8 cellular contexts compared by ENCODE assay signal in genomic region chr7:128405345-128406146, GRCh38. TPM values are rescaled to one million over a fixed set of nuclear protein-coding genes. Genes with fewer than 3 reads are reported as not detected.
A peak's percentile ranks its signal among the peaks of the same experiment; 100 is the strongest.
DNase-seq lines count a peak whose midpoint lies in the region; ATAC-seq and TF ChIP-seq lines count a peak whose summit lies in the region.

No MANE protein-coding gene starts in this region.

- peak overlapping the region; percentile 84 for H3K4me3 ChIP-seq in GM06990 (replicated peaks; ENCODE audit: low read depth, low read length)
- peak overlapping the region; percentile 72 for H3K4me3 ChIP-seq in Loucy (ENCODE audit: low read length, poor library complexity, severe bottlenecking)
- H3K4me3 ChIP-seq in ectodermal cell (ENCODE audit: insufficient read depth, low read depth, low read length): peak overlapping the region; percentile 61
- peak overlapping the region; percentile 54 for H3K4me3 ChIP-seq in mononuclear cell (ENCODE audit: low read length)

- peak overlapping the region; percentile 79 for H3K9ac ChIP-seq in Loucy (ENCODE audit: low read depth, low read length, poor library complexity, severe bottlenecking)

- H3F3A ChIP-seq in Loucy (ENCODE audit: low read depth): peaks cover 6% of the 10 kb centered on the region; the same call in 1 of the 2 replicates

- H3K4me3 Mint-ChIP-seq in activated CD4-positive, alpha-beta T cell treated with anti-CD3 and anti-CD28 coated beads for 36 hours: peak overlapping the region; percentile 85

- ATAC-seq in activated CD4-positive, alpha-beta T cell treated with anti-CD3 and anti-CD28 coated beads for 36 hours: peak; percentile 8
- ATAC-seq in stimulated activated naive CD8-positive, alpha-beta T cell treated with anti-CD3 and anti-CD28 coated beads, Interleukin-15, Interleukin-2, amounts not matched to agents 100 U/mL and 50 U/mL, for 24 hours: peak; percentile 3
- ATAC-seq in GM21825 (IDR thresholded peaks at IDR 0.05; ENCODE audit: unreplicated experiment): no peak

- WGBS in ectodermal cell, 2 experiments: 1% methylated on average over 101 of the region's 101 CpGs

- no peaks in the 10 kb centered on the region; the same call in 1 of the 2 replicates for H3K27me3 ChIP-seq in GM06990 (replicated peaks; ENCODE audit: control insufficient read depth, insufficient read depth, low read length)
- H3K27me3 ChIP-seq in Loucy (ENCODE audit: insufficient read depth, low read length, poor library complexity, severe bottlenecking): no peaks in the 10 kb centered on the region
- H3K27me3 ChIP-seq in ectodermal cell (ENCODE audit: control insufficient read depth, insufficient read depth, low read length, poor library complexity, severe bottlenecking): peaks cover 60% of the 10 kb centered on the region
- no peaks in the 10 kb centered on the region for H3K27me3 ChIP-seq in mononuclear cell (ENCODE audit: insufficient read depth, low read length)

- no peak for TF ChIP-seq CTCF in GM06990 (IDR thresholded peaks at IDR 0.05; ENCODE audit: insufficient read depth, low read length, poor library complexity, severe bottlenecking)
- TF ChIP-seq CTCF in Loucy (conservative IDR thresholded peaks at IDR 0.05; ENCODE audit: low read length): no peak

- peaks cover 44% of the 10 kb centered on the region for H3K4me1 Mint-ChIP-seq in activated CD4-positive, alpha-beta T cell treated with anti-CD3 and anti-CD28 coated beads for 36 hours

- peak; percentile 71 for DNase-seq in GM06990 (ENCODE audit: extremely low read depth, insufficient read length)
- DNase-seq in activated CD4-positive, alpha-beta T cell treated with anti-CD3 and anti-CD28 coated beads for 36 hours: peak; percentile 74
- peak; percentile 69 for DNase-seq in stimulated activated naive CD8-positive, alpha-beta T cell treated with anti-CD3 and anti-CD28 coated beads, Interleukin-15, Interleukin-2, amounts not matched to agents 100 U/mL and 50 U/mL, for 24 hours
- DNase-seq in NCI-H526 treated with DMSO at 0.1 percent for 48 hours (lab: John Stamatoyannopoulos, UW): no peak

- H3K27ac Mint-ChIP-seq in activated CD4-positive, alpha-beta T cell treated with anti-CD3 and anti-CD28 coated beads for 36 hours: peak overlapping the region; percentile 55

- H3K9me2 ChIP-seq in Loucy (replicated peaks; ENCODE audit: low read depth, low read length): no peaks in the 10 kb centered on the region

- H3K36me3 Mint-ChIP-seq in activated CD4-positive, alpha-beta T cell treated with anti-CD3 and anti-CD28 coated beads for 36 hours (ENCODE audit: low read depth): peaks cover 6% of the 10 kb centered on the region

- peaks cover 7% of the 10 kb centered on the region for H3K36me3 ChIP-seq in GM06990 (ENCODE audit: control insufficient read depth, insufficient read depth, low read length)
- peaks cover 6% of the 10 kb centered on the region; the same call in 1 of the 2 replicates for H3K36me3 ChIP-seq in Loucy (ENCODE audit: insufficient read depth, low read length)
- peaks cover 3% of the 10 kb centered on the region for H3K36me3 ChIP-seq in ectodermal cell (ENCODE audit: control insufficient read depth, insufficient read depth, low read length)

- POLR2A ChIA-PET in activated CD4-positive, alpha-beta T cell treated with anti-CD3 and anti-CD28 coated beads for 36 hours (lab: Charles Lee): no interaction called here

- H3K4me2 ChIP-seq in Loucy (ENCODE audit: low read depth, low read length, poor library complexity, severe bottlenecking): peak overlapping the region; percentile 69

- intact Hi-C loops in activated CD4-positive, alpha-beta T cell treated with anti-CD3 and anti-CD28 coated beads for 36 hours (cut with DNase I, micrococcal nuclease): loop anchor here in 1 of 2 experiments (1.0 to 5.0 kb wide), 3 partner anchors 62 to 818 kb away; partner anchors contain the start of genes ARF5, ATP6V1F, GCC1 and RBM28

- H2AFZ ChIP-seq in Loucy (ENCODE audit: low read length): peak overlapping the region; percentile 32; the same call in 1 of the 2 replicates

- H3K4me1 ChIP-seq in Loucy (ENCODE audit: insufficient read depth, low read length, poor library complexity, severe bottlenecking) (peaks cover 47% of the 10 kb centered on the region), ectodermal cell (ENCODE audit: control insufficient read depth, insufficient read depth, low read length) (peaks cover 43% of the 10 kb centered on the region), mononuclear cell (ENCODE audit: insufficient read depth, low read length) (peaks cover 57% of the 10 kb centered on the region)

- CTCF ChIA-PET in activated CD4-positive, alpha-beta T cell treated with anti-CD3 and anti-CD28 coated beads for 36 hours (lab: Charles Lee): interaction anchor here (1.3 to 9.7 kb wide), 2 partner anchors 18 to 20 kb away, joined by 3 to 89 read pairs; no protein-coding TSS in a partner anchor

- H3K27ac ChIP-seq in ectodermal cell (ENCODE audit: insufficient read depth, low read depth, low read length, poor library complexity, severe bottlenecking): no peak overlapping the region

- H3K79me2 ChIP-seq in Loucy (ENCODE audit: insufficient read depth, low read length): peaks cover 35% of the 10 kb centered on the region

- H3K27me3 Mint-ChIP-seq in activated CD4-positive, alpha-beta T cell treated with anti-CD3 and anti-CD28 coated beads for 36 hours: no peaks in the 10 kb centered on the region

- peaks cover 14% of the 10 kb centered on the region for H4K20me1 ChIP-seq in Loucy (ENCODE audit: insufficient read depth, low read length, poor library complexity, severe bottlenecking)

- H3K9me3 ChIP-seq in Loucy (ENCODE audit: insufficient read depth, low read depth, low read length) (no peaks in the 10 kb centered on the region), ectodermal cell (ENCODE audit: control insufficient read depth, low read length) (no peaks in the 10 kb centered on the region), mononuclear cell (ENCODE audit: low read depth, low read length) (no peaks in the 10 kb centered on the region)

- no peaks in the 10 kb centered on the region for H3K9me3 Mint-ChIP-seq in activated CD4-positive, alpha-beta T cell treated with anti-CD3 and anti-CD28 coated beads for 36 hours (ENCODE audit: low read depth)

RNA-seq across cellular contexts. Expression of gene IMPDH1, which starts 4.2 kb away (rescaled TPM):
- total RNA-seq in activated CD4-positive, alpha-beta T cell treated with anti-CD3 and anti-CD28 coated beads for 36 hours: 10 to 100 TPM; 59.0 to 60.7 TPM
- 42.9 TPM for polyA plus RNA-seq in ectodermal cell (2013, experiment 1 of 4)
- polyA plus RNA-seq in ectodermal cell (2013, experiment 2 of 4): 35.1 TPM
- 34.7 TPM for polyA plus RNA-seq in ectodermal cell (2013, experiment 3 of 4)
- polyA plus RNA-seq in ectodermal cell (2013, experiment 4 of 4): 33.2 TPM
- total RNA-seq in mononuclear cell: 39.7 TPM

RNA-seq across cellular contexts. Expression of gene PRRT4, which starts 44.1 kb away (rescaled TPM):
- total RNA-seq in activated CD4-positive, alpha-beta T cell treated with anti-CD3 and anti-CD28 coated beads for 36 hours: under 1 TPM; 0.23 to 0.39 TPM
- polyA plus RNA-seq in ectodermal cell (2013, experiment 1 of 4): 1.8 TPM
- 1.2 TPM for polyA plus RNA-seq in ectodermal cell (2013, experiment 2 of 4)
- 0.69 TPM for polyA plus RNA-seq in ectodermal cell (2013, experiment 3 of 4)
- 1.1 TPM for polyA plus RNA-seq in ectodermal cell (2013, experiment 4 of 4)
- 0.10 TPM for total RNA-seq in mononuclear cell

RNA-seq across cellular contexts. Expression of gene HILPDA, which starts 50.1 kb away (rescaled TPM):
- 100 to 1,000 TPM; 227 to 309 TPM for total RNA-seq in activated CD4-positive, alpha-beta T cell treated with anti-CD3 and anti-CD28 coated beads for 36 hours
- 51.5 TPM for polyA plus RNA-seq in ectodermal cell (2013, experiment 1 of 4)
- polyA plus RNA-seq in ectodermal cell (2013, experiment 2 of 4): 53.1 TPM
- 50.6 TPM for polyA plus RNA-seq in ectodermal cell (2013, experiment 3 of 4)
- 51.4 TPM for polyA plus RNA-seq in ectodermal cell (2013, experiment 4 of 4)
- total RNA-seq in mononuclear cell: 3.0 TPM

Comparison
In these comparisons a context has a peak if more than half of its experiments do, and no peak if none do; other contexts are left out.
1. RNA of gene HILPDA, which starts 50.1 kb away (total RNA-seq): 227 to 309 TPM in activated CD4-positive, alpha-beta T cell treated with anti-CD3 and anti-CD28 coated beads for 36 hours; 3.0 TPM in mononuclear cell (single experiment); every median in the first group is over 10 times any median in the second.
2. Peak in every context shown above with its lines, with median percentiles within 50 percentile points of each other: H3K4me3 ChIP-seq.